ENCODE assay signal across 20 cellular contexts in the genomic region with DNA sequence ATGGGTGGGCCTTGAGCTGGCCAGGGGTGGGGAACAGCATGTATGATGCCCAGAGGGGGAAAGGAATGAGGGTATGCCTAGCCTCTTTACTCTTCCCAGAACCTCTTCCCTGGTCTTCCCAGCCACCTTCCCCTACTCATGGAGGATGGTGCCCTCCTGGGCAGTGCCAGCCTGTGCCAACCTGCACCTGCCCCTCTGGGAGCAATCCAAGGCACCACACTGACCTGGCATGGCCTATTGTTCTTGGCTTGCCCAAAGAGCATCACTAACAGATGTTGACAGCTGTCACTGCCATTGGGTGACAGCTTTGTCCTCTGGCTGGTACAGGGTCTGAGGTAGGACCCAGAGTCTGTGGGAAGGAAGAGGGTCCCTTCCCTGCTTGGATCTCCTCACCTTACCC.
"Had no signal": no experiment of that assay in that cellular context is flagged by ENCODE, and none has a peak within 500 bp of the region (broad histone marks: within the 10 kb centered on the region; RNA-seq: fewer than 3 reads in every experiment).

No MANE protein-coding gene starts in this region.

- H3K27ac ChIP-seq: HL-60, SJCRH30 had no signal

- H3K9me3 ChIP-seq: MG63, SJCRH30 had no signal

- H3K36me3 ChIP-seq: SJCRH30 had no signal

- H3K27me3 ChIP-seq: MG63, SJCRH30 had no signal

- H3K4me3 ChIP-seq: MG63, SJCRH30 had no signal

- DNase-seq: IMR-90, Karpas-422, KG1, MG63, NCI-H1092 treated with DMSO at 0.1 percent for 48 hours, NCI-H1436, NCI-H187, NCI-H2029, NCI-H2081 treated with DMSO at 0.1 percent for 48 hours, NCI-H2171, NCI-H226, NCI-H446, NCI-H510A, NCI-H524 treated with DMSO at 0.1 percent for 48 hours, NCI-H69, NCI-H774, RPMI8226, SHP77 treated with DMSO at 0.1 percent for 48 hours, SJCRH30 had no signal
